Comparison of ENCODE assay signal across 8 cellular contexts in the genomic region with DNA sequence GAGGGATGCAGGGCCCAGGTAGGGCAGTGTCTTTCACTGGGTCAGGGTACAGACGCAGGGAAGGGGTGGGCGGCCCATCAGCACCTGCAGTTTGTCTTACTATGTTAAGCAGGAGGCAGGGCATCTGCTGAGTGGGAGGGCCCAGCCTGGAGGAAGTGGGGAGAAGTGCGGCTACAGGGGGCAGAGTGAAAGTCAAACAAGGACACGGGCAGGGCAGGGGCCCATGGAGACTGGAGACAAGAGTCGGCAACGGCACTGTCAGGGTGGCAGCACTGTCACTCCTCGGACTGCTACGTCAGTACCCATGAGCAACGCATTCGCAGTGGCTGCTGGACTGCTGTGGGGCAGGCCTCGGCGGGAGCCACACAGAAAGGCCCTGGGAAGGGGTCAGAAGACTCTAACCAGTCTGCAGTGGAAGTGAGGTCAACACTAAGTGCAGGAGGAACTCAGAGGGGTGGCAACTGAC. TPM values are rescaled to one million over a fixed set of nuclear protein-coding genes. Genes with fewer than 3 reads are reported as not detected.
DNase-seq lines count a peak whose midpoint lies in the region; ATAC-seq and TF ChIP-seq lines count a peak whose summit lies in the region.

No MANE protein-coding gene starts in this region.

- peaks cover 55% of the 10 kb centered on the region for H3K4me1 Mint-ChIP-seq in activated naive CD8-positive, alpha-beta T cell treated with anti-CD3 and anti-CD28 coated beads for 36 hours
- peaks cover 76% of the 10 kb centered on the region for H3K4me1 Mint-ChIP-seq in neural progenitor cell

- H3K79me2 ChIP-seq in neural progenitor cell (ENCODE audit: low read depth), result peaks cover 100% of the 10 kb centered on the region

- peaks cover 5% of the 10 kb centered on the region for H3F3A ChIP-seq in neural progenitor cell (ENCODE audit: low read depth)

- ATAC-seq in GM21619 (IDR thresholded peaks at IDR 0.05; ENCODE audit: unreplicated experiment), result peak; percentile 71

- peak overlapping the region; percentile 76 for H3K27ac Mint-ChIP-seq in activated naive CD8-positive, alpha-beta T cell treated with anti-CD3 and anti-CD28 coated beads for 36 hours
- H3K27ac Mint-ChIP-seq in neural progenitor cell, result peak overlapping the region; percentile 38

- H3K27me3 ChIP-seq in neural progenitor cell, result no peaks in the 10 kb centered on the region
- no peaks in the 10 kb centered on the region for H3K27me3 ChIP-seq in ascending aorta

- H3K36me3 ChIP-seq in SK-N-MC (ENCODE audit: insufficient read depth, low read length), result no peaks in the 10 kb centered on the region; the same call in 1 of the 2 replicates
- H3K36me3 ChIP-seq in neural progenitor cell, result no peaks in the 10 kb centered on the region
- no peaks in the 10 kb centered on the region for H3K36me3 ChIP-seq in ascending aorta

- H3K27me3 Mint-ChIP-seq in activated naive CD8-positive, alpha-beta T cell treated with anti-CD3 and anti-CD28 coated beads for 36 hours, result no peaks in the 10 kb centered on the region
- peaks cover 3% of the 10 kb centered on the region for H3K27me3 Mint-ChIP-seq in neural progenitor cell (ENCODE audit: insufficient read depth, low read depth)

- H3K4me1 ChIP-seq in neural progenitor cell (peaks cover 30% of the 10 kb centered on the region), ascending aorta (peaks cover 3 to 20% of the 10 kb centered on the region in 2 donors)

- intact Hi-C loops in ascending aorta (cut with DNase I), result no loop called here

- H3K9me3 Mint-ChIP-seq in activated naive CD8-positive, alpha-beta T cell treated with anti-CD3 and anti-CD28 coated beads for 36 hours, result no peaks in the 10 kb centered on the region
- H3K9me3 Mint-ChIP-seq in neural progenitor cell, result no peaks in the 10 kb centered on the region

- DNase-seq in CD1c-positive myeloid dendritic cell (ENCODE audit: extremely low spot score) (peak; percentile 78), SK-N-MC (ENCODE audit: low read depth, low spot score) (no peak), neural progenitor cell (ENCODE audit: low spot score) (peak; percentile 36), ascending aorta (ENCODE audit: low spot score in 2 of 2) (no peak), globus pallidus (ENCODE audit: low spot score) (no peak), cortex of kidney (lab: John Stamatoyannopoulos, UW) (no peak)
- DNase-seq in activated naive CD8-positive, alpha-beta T cell treated with anti-CD3 and anti-CD28 coated beads for 36 hours, result peak; percentile 72

- no peaks in the 10 kb centered on the region for H3K36me3 Mint-ChIP-seq in activated naive CD8-positive, alpha-beta T cell treated with anti-CD3 and anti-CD28 coated beads for 36 hours
- peaks cover 9% of the 10 kb centered on the region for H3K36me3 Mint-ChIP-seq in neural progenitor cell

- H4K20me1 ChIP-seq in neural progenitor cell (ENCODE audit: low read depth), result peaks cover 100% of the 10 kb centered on the region

- no peak overlapping the region for H2AFZ ChIP-seq in neural progenitor cell (replicated peaks)

- peak overlapping the region; percentile 60 for H3K4me3 Mint-ChIP-seq in activated naive CD8-positive, alpha-beta T cell treated with anti-CD3 and anti-CD28 coated beads for 36 hours
- no peak overlapping the region for H3K4me3 Mint-ChIP-seq in neural progenitor cell

- H3K27ac ChIP-seq in SK-N-MC, result 0 out of 2 replicates have a peak overlapping the region, but pooled peaks have one; percentile 33
- H3K27ac ChIP-seq in neural progenitor cell, result no peak overlapping the region
- no peak overlapping the region for H3K27ac ChIP-seq in ascending aorta

- no peak overlapping the region for H3K4me2 ChIP-seq in neural progenitor cell

- H3K9ac ChIP-seq in SK-N-MC (ENCODE audit: insufficient read length) (no peak overlapping the region), neural progenitor cell (no peak overlapping the region)

- H3K4me3 ChIP-seq in SK-N-MC (peak overlapping the region; percentile 36; the same call in 1 of the 2 replicates), neural progenitor cell (no peak overlapping the region), ascending aorta (peak overlapping the region in 1 of 2 donors; percentile 18)

- no peaks in the 10 kb centered on the region for H3K9me3 ChIP-seq in SK-N-MC (ENCODE audit: low read depth, low read length)
- H3K9me3 ChIP-seq in neural progenitor cell (ENCODE audit: low read depth), result no peaks in the 10 kb centered on the region
- no peaks in the 10 kb centered on the region for H3K9me3 ChIP-seq in ascending aorta

- TF ChIP-seq CTCF in neural progenitor cell (IDR thresholded peaks at IDR 0.05) (no peak), ascending aorta (IDR thresholded peaks at IDR 0.05) (no peak)

RNA-seq across cellular contexts. Expression of a gene that starts 19.7 kb away (rescaled TPM):
- total RNA-seq in activated naive CD8-positive, alpha-beta T cell treated with anti-CD3 and anti-CD28 coated beads for 36 hours, result 10 to 100 TPM; 19.9 to 21.8 TPM
- total RNA-seq in neural progenitor cell (ENCODE audit: low replicate concordance) (39.3 and 44.9 TPM in 2 replicates), ascending aorta (10.1 TPM)

Comparison
In these comparisons a context has a peak if more than half of its experiments do, and no peak if none do; other contexts are left out.
1. DNase-seq: peak in CD1c-positive myeloid dendritic cell (single experiment), activated naive CD8-positive, alpha-beta T cell treated with anti-CD3 and anti-CD28 coated beads for 36 hours (single experiment) and neural progenitor cell (single experiment); none in SK-N-MC (single experiment), ascending aorta (0 of 2), globus pallidus (single experiment) and cortex of kidney (single experiment).